Comparison of ENCODE assay signal across 8 cellular contexts in genomic region chr17:81834831-81835267, GRCh38. TPM values are rescaled to one million over a fixed set of nuclear protein-coding genes. Genes with fewer than 3 reads are reported as not detected.
DNase-seq lines count a peak whose midpoint lies in the region; ATAC-seq and TF ChIP-seq lines count a peak whose summit lies in the region.

A gene with protein sequence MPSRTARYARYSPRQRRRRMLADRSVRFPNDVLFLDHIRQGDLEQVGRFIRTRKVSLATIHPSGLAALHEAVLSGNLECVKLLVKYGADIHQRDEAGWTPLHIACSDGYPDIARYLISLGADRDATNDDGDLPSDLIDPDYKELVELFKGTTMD (minus strand): TSS chr17:81835050. CDS start chr17:81834953, 97 bp downstream.

- POLR2A ChIA-PET in Caco-2 (lab: Charles Lee) = no interaction called here

- H2AFZ ChIP-seq in OCI-LY1 (ENCODE audit: low read length) = no peak within 1 kb of the TSS

- H3K9ac ChIP-seq in OCI-LY1 (ENCODE audit: low read length) = peak within 1 kb of the TSS; percentile 92

- H3K4me1 ChIP-seq in Caco-2 (peaks cover 29% of the 10 kb centered on the region), OCI-LY1 (ENCODE audit: insufficient read depth, low read length, severe bottlenecking) (peaks cover 29% of the 10 kb centered on the region), neutrophil (ENCODE audit: control insufficient read depth in 1 of 2, insufficient read depth in 1 of 2, low read depth in 1 of 2, low read length in 1 of 2) (peaks cover 61 to 64% of the 10 kb centered on the region in 2 experiments), adrenal gland (replicated peaks in 1 of 2) (peaks cover 16 to 22% of the 10 kb centered on the region in 2 donors)

- TF ChIP-seq CTCF in Caco-2 (IDR thresholded peaks at IDR 0.05; ENCODE audit: insufficient read depth in 1 of 2, low read depth in 1 of 2, low read length in 1 of 2, severe bottlenecking in 1 of 2, unreplicated experiment in 1 of 2) = no peak
- no peak for TF ChIP-seq CTCF in OCI-LY1 (IDR thresholded peaks at IDR 0.05; ENCODE audit: low read length)
- no peak for TF ChIP-seq CTCF in endothelial cell (IDR thresholded peaks at IDR 0.05; ENCODE audit: unreplicated experiment)
- TF ChIP-seq CTCF in neutrophil (IDR thresholded peaks at IDR 0.05) = no peak
- TF ChIP-seq CTCF in adrenal gland (IDR thresholded peaks at IDR 0.05) = no peak

- H3K9me2 ChIP-seq in OCI-LY1 (ENCODE audit: low read depth, low read length) = no peaks in the 10 kb centered on the region

- H3K4me1 Mint-ChIP-seq in Caco-2 (ENCODE audit: low read depth, unreplicated experiment) (peaks cover 16% of the 10 kb centered on the region), endothelial cell (ENCODE audit: unreplicated experiment) (peaks cover 8% of the 10 kb centered on the region)

- H3K79me2 ChIP-seq in OCI-LY1 (ENCODE audit: insufficient read depth, low read length) = no peaks in the 10 kb centered on the region

- peak within 1 kb of the TSS; percentile 88 for H3K4me2 ChIP-seq in OCI-LY1 (ENCODE audit: low read length)

- peaks cover 21% of the 10 kb centered on the region for H3K36me3 Mint-ChIP-seq in Caco-2 (ENCODE audit: insufficient read depth, unreplicated experiment)
- peaks cover 9% of the 10 kb centered on the region for H3K36me3 Mint-ChIP-seq in endothelial cell (ENCODE audit: low read depth, unreplicated experiment)

- H3K9me3 Mint-ChIP-seq in Caco-2 (ENCODE audit: unreplicated experiment) (no peaks in the 10 kb centered on the region), endothelial cell (ENCODE audit: unreplicated experiment) (no peaks in the 10 kb centered on the region)

- H3K27me3 ChIP-seq in Caco-2 (replicated peaks; ENCODE audit: control insufficient read depth, insufficient read depth, low read length) (no peaks in the 10 kb centered on the region), OCI-LY1 (ENCODE audit: insufficient read depth, low read length) (no peaks in the 10 kb centered on the region), neutrophil (no peaks in the 10 kb centered on the region), adrenal gland (no peaks in the 10 kb centered on the region)

- TF ChIP-seq POLR2A in adrenal gland (IDR thresholded peaks at IDR 0.05) = no peak

- H3K9me3 ChIP-seq in Caco-2 (no peaks in the 10 kb centered on the region), OCI-LY1 (ENCODE audit: low read length) (no peaks in the 10 kb centered on the region), neutrophil (no peaks in the 10 kb centered on the region), adrenal gland (replicated peaks in 1 of 3) (no peaks in the 10 kb centered on the region)

- CTCF ChIA-PET in Caco-2 (lab: Charles Lee) = no interaction called here

- no peaks in the 10 kb centered on the region for H4K20me1 ChIP-seq in OCI-LY1 (ENCODE audit: insufficient read depth, low read length)

- no peaks in the 10 kb centered on the region; the same call in 1 of the 2 replicates for H3K36me3 ChIP-seq in Caco-2 (ENCODE audit: control insufficient read depth, insufficient read depth, low read length)
- no peaks in the 10 kb centered on the region for H3K36me3 ChIP-seq in OCI-LY1 (ENCODE audit: insufficient read depth, low read length)
- H3K36me3 ChIP-seq in neutrophil = no peaks in the 10 kb centered on the region
- no peaks in the 10 kb centered on the region for H3K36me3 ChIP-seq in adrenal gland (replicated peaks in 1 of 2)

- ATAC-seq in GM18502 (IDR thresholded peaks at IDR 0.05; ENCODE audit: poor library complexity, unreplicated experiment) (no peak), GM21576 (IDR thresholded peaks at IDR 0.05; ENCODE audit: unreplicated experiment) (no peak)

- H3K27me3 Mint-ChIP-seq in Caco-2 (ENCODE audit: insufficient read depth, unreplicated experiment) = no peaks in the 10 kb centered on the region
- peaks cover 16% of the 10 kb centered on the region for H3K27me3 Mint-ChIP-seq in endothelial cell (ENCODE audit: unreplicated experiment)

- 80 to 97% (median 88%) methylated on average over 2 to 26 of the region's 26 CpGs for WGBS in adrenal gland, 4 donors

- H3K27ac Mint-ChIP-seq in Caco-2 (ENCODE audit: unreplicated experiment) = peak within 1 kb of the TSS; percentile 92
- H3K27ac Mint-ChIP-seq in endothelial cell (ENCODE audit: unreplicated experiment) = no peak within 1 kb of the TSS

- H3K4me3 ChIP-seq in Caco-2 (ENCODE audit: low read depth, low read length) = peak within 1 kb of the TSS; percentile 68
- H3K4me3 ChIP-seq in OCI-LY1 (ENCODE audit: low read depth, low read length, poor library complexity, severe bottlenecking) = peak within 1 kb of the TSS; percentile 86
- H3K4me3 ChIP-seq in neutrophil (ENCODE audit: low read depth in 1 of 2, low read length in 1 of 2) = peak within 1 kb of the TSS in 1 of 2 experiments; percentile 65
- peak within 1 kb of the TSS in 1 of 4 donors; percentile 53 for H3K4me3 ChIP-seq in adrenal gland

- intact Hi-C loops in Caco-2 (cut with micrococcal nuclease; ENCODE audit: unreplicated experiment) (no loop called here), adrenal gland (cut with DNase I) (no loop called here)

- no peaks in the 10 kb centered on the region for H3F3A ChIP-seq in OCI-LY1 (ENCODE audit: insufficient read depth, low read length)

- H3K27ac ChIP-seq in OCI-LY1 (ENCODE audit: low read depth, low read length, poor library complexity, severe bottlenecking) (no peak within 1 kb of the TSS), neutrophil (peak within 1 kb of the TSS; percentile 95), adrenal gland (peak within 1 kb of the TSS in 2 of 5 donors; percentile 88 to 89)

- no TSS peak for BruUV-seq in Caco-2 (replicated peaks; lab: Mats Ljungman, UMichigan)

- DNase-seq in Caco-2 (no peak), endothelial cell (ENCODE audit: low spot score) (no peak), adrenal gland (no peak), NCI-H1694 treated with DMSO at 0.1 percent for 48 hours (lab: John Stamatoyannopoulos, UW) (no peak)

- peak within 1 kb of the TSS; percentile 90 for H3K4me3 Mint-ChIP-seq in Caco-2 (ENCODE audit: unreplicated experiment)
- peak within 1 kb of the TSS; percentile 87 for H3K4me3 Mint-ChIP-seq in endothelial cell (ENCODE audit: unreplicated experiment)

RNA-seq across cellular contexts. Expression of the gene that starts here (rescaled TPM):
- total RNA-seq in Caco-2 (2022) (0.93 TPM in 1 of 2 replicates, not detected in the other), endothelial cell (ENCODE audit: unreplicated experiment) (not detected), adrenal gland (under 1 TPM in 2 of 8 donors, not detected in 6; 0.46 to 0.92 TPM)
- 1 to 10 TPM in 2 of 3 donors, under 1 TPM in 1; 0.22 to 3.1 (median 2.6) TPM for polyA plus RNA-seq in adrenal gland
